1 cellular context compared by ENCODE assay signal in genomic region chr5:654071-654778, GRCh38.
TF ChIP-seq lines count a peak whose summit lies in the region.

No MANE protein-coding gene starts in this region.

TF ChIP-seq in K562, 482 proteins besides CTCF, POLR2A, EP300 and RAD21 (continued from another document):
- TF ChIP-seq, protein P1, sequence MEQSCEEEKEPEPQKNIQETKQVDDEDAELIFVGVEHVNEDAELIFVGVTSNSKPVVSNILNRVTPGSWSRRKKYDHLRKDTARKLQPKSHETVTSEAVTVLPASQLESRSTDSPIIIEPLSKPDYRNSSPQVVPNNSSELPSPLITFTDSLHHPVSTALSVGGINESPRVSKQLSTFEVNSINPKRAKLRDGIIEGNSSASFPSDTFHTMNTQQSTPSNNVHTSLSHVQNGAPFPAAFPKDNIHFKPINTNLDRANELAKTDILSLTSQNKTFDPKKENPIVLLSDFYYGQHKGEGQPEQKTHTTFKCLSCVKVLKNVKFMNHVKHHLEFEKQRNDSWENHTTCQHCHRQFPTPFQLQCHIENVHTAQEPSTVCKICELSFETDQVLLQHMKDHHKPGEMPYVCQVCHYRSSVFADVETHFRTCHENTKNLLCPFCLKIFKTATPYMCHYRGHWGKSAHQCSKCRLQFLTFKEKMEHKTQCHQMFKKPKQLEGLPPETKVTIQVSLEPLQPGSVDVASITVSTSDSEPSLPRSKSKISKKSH (CRISPR knock-in tag; IDR thresholded peaks at IDR 0.05): no peak
- TF ChIP-seq, protein P2, sequence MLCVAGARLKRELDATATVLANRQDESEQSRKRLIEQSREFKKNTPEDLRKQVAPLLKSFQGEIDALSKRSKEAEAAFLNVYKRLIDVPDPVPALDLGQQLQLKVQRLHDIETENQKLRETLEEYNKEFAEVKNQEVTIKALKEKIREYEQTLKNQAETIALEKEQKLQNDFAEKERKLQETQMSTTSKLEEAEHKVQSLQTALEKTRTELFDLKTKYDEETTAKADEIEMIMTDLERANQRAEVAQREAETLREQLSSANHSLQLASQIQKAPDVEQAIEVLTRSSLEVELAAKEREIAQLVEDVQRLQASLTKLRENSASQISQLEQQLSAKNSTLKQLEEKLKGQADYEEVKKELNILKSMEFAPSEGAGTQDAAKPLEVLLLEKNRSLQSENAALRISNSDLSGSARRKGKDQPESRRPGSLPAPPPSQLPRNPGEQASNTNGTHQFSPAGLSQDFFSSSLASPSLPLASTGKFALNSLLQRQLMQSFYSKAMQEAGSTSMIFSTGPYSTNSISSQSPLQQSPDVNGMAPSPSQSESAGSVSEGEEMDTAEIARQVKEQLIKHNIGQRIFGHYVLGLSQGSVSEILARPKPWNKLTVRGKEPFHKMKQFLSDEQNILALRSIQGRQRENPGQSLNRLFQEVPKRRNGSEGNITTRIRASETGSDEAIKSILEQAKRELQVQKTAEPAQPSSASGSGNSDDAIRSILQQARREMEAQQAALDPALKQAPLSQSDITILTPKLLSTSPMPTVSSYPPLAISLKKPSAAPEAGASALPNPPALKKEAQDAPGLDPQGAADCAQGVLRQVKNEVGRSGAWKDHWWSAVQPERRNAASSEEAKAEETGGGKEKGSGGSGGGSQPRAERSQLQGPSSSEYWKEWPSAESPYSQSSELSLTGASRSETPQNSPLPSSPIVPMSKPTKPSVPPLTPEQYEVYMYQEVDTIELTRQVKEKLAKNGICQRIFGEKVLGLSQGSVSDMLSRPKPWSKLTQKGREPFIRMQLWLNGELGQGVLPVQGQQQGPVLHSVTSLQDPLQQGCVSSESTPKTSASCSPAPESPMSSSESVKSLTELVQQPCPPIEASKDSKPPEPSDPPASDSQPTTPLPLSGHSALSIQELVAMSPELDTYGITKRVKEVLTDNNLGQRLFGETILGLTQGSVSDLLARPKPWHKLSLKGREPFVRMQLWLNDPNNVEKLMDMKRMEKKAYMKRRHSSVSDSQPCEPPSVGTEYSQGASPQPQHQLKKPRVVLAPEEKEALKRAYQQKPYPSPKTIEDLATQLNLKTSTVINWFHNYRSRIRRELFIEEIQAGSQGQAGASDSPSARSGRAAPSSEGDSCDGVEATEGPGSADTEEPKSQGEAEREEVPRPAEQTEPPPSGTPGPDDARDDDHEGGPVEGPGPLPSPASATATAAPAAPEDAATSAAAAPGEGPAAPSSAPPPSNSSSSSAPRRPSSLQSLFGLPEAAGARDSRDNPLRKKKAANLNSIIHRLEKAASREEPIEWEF (CRISPR knock-in tag; IDR thresholded peaks at IDR 0.05): no peak
- TF ChIP-seq STAT5A (IDR thresholded peaks at IDR 0.05; ENCODE audit: borderline replicate concordance, low read length) (peak; percentile 53), ZNF655 (CRISPR knock-in tag; IDR thresholded peaks at IDR 0.05) (no peak), HDAC1 (IDR thresholded peaks at IDR 0.05) (no peak), POLR2G (IDR thresholded peaks at IDR 0.05; ENCODE audit: low read depth, low read length) (0 out of 2 replicates have a peak, but pooled peaks have one; percentile 34), SIN3A (IDR thresholded peaks at IDR 0.05; ENCODE audit: borderline replicate concordance in 2 of 2, control insufficient read depth in 1 of 2, low read depth in 2 of 2, low read length in 2 of 2) (no peak), E2F4 (CRISPR knock-in tag; IDR thresholded peaks at IDR 0.05; ENCODE audit: low read depth) (peak; percentile 12; the same call in 1 of the 2 replicates), CBX3 (IDR thresholded peaks at IDR 0.05; ENCODE audit: borderline replicate concordance in 1 of 2, low read length in 2 of 2) (0 out of 3 replicates have a peak, but pooled peaks of 1 of the 2 experiments have one; percentile 20), SUPT5H (IDR thresholded peaks at IDR 0.05) (peak; percentile 68), SMARCA4 (IDR thresholded peaks at IDR 0.05) (no peak), WHSC1 (IDR thresholded peaks at IDR 0.05; ENCODE audit: low read length) (peak; percentile 60), FOSL1 (tag; conservative IDR thresholded peaks at IDR 0.05) (no peak), BDP1 (IDR thresholded peaks at IDR 0.05; ENCODE audit: insufficient read depth, insufficient read length) (no peak), ZNF311 (CRISPR knock-in tag; IDR thresholded peaks at IDR 0.05) (no peak), ELF1 (tag; IDR thresholded peaks at IDR 0.05) (no peak), NR3C1 (CRISPR knock-in tag; IDR thresholded peaks at IDR 0.05) (no peak), ZNF232 (CRISPR knock-in tag; IDR thresholded peaks at IDR 0.05) (no peak), ZNF707 (CRISPR knock-in tag; conservative IDR thresholded peaks at IDR 0.05) (no peak), MLX (CRISPR knock-in tag; conservative IDR thresholded peaks at IDR 0.05) (0 out of 4 replicates have a peak, but pooled peaks of 1 of the 2 experiments have one; percentile 47), ZNF3 (CRISPR knock-in tag; IDR thresholded peaks at IDR 0.05) (no peak), TSHZ1 (CRISPR knock-in tag; IDR thresholded peaks at IDR 0.05) (no peak), SFPQ (IDR thresholded peaks at IDR 0.05; ENCODE audit: low read depth, low read length) (no peak)
